In genomic region chr11:120034881-120035620, GRCh38 we compare ENCODE assay signal across 14 cellular contexts.
DNase-seq lines count a peak whose midpoint lies in the region; ATAC-seq and TF ChIP-seq lines count a peak whose summit lies in the region.
"Had no signal": no experiment of that assay in that cellular context is flagged by ENCODE, and none has a peak within 500 bp of the region (broad histone marks: within the 10 kb centered on the region; RNA-seq: fewer than 3 reads in every experiment).

No MANE protein-coding gene starts in this region.

- H3K36me3 ChIP-seq in SJCRH30 (no peaks in the 10 kb centered on the region), tibial artery (no peaks in the 10 kb centered on the region)
- H3K36me3 ChIP-seq: heart right ventricle had no signal

- no peaks in the 10 kb centered on the region for H3K36me3 Mint-ChIP-seq in osteocyte (ENCODE audit: unreplicated experiment)
- H3K36me3 Mint-ChIP-seq: memory B cell; natural killer cell treated with Interleukin-12 subunit alpha and Interleukin-12 subunit beta and Interleukin-15 and Interleukin-18, amount 100 ng/mL, for 72 hours had no signal

- ATAC-seq in HG02885 (IDR thresholded peaks at IDR 0.05; ENCODE audit: poor library complexity, unreplicated experiment): no peak
- ATAC-seq: activated T-cell treated with anti-CD3 and anti-CD28 coated beads, Interleukin-2, amount 50 U/mL, for 72 hours; heart right ventricle; natural killer cell treated with Interleukin-12 subunit alpha and Interleukin-12 subunit beta and Interleukin-15 and Interleukin-18, amount 100 ng/mL, for 72 hours had no signal

- no peaks in the 10 kb centered on the region for H3K27me3 ChIP-seq in SJCRH30
- peaks cover 0 to 2% of the 10 kb centered on the region in 2 donors for H3K27me3 ChIP-seq in tibial artery

- H3K27ac Mint-ChIP-seq in osteocyte (ENCODE audit: unreplicated experiment): no peak overlapping the region
- H3K27ac Mint-ChIP-seq: activated T-cell treated with anti-CD3 and anti-CD28 coated beads, Interleukin-2, amount 50 U/mL, for 72 hours; memory B cell; natural killer cell treated with Interleukin-12 subunit alpha and Interleukin-12 subunit beta and Interleukin-15 and Interleukin-18, amount 100 ng/mL, for 72 hours had no signal

- no peaks in the 10 kb centered on the region for H3K4me1 Mint-ChIP-seq in osteocyte (ENCODE audit: unreplicated experiment)
- H3K4me1 Mint-ChIP-seq: memory B cell had no signal

- H3K4me1 ChIP-seq in SJCRH30 (no peaks in the 10 kb centered on the region), tibial artery (no peaks in the 10 kb centered on the region)

- H3K27me3 Mint-ChIP-seq in osteocyte (ENCODE audit: unreplicated experiment): peaks cover 9% of the 10 kb centered on the region

- H3K9me3 ChIP-seq in SJCRH30 (replicated peaks): no peaks in the 10 kb centered on the region
- H3K9me3 ChIP-seq in tibial artery: peaks cover 0 to 6% (median 0%) of the 10 kb centered on the region in 3 donors

- TF ChIP-seq CTCF in osteocyte (IDR thresholded peaks at IDR 0.05): no peak
- no peak for TF ChIP-seq CTCF in tibial artery (IDR thresholded peaks at IDR 0.05)

- peak; percentile 3 for DNase-seq in ELF-1 (ENCODE audit: low read depth, low spot score)
- DNase-seq in NCI-H2029 treated with DMSO at 0.1 percent for 48 hours (lab: John Stamatoyannopoulos, UW): peak; percentile 82
- peak; percentile 42 to 73 for DNase-seq in SJCRH30
- peak; percentile 48 for DNase-seq in osteocyte (ENCODE audit: extremely low spot score, unreplicated experiment)
- no peak for DNase-seq in GOT3 (lab: John Stamatoyannopoulos, UW)
- no peak for DNase-seq in tibial artery
- DNase-seq: activated CD4-positive, alpha-beta T cell treated with anti-CD3 and anti-CD28 coated beads, Interleukin-2, amount 50 U/mL, for 48 hours; activated T-cell treated with anti-CD3 and anti-CD28 coated beads, Interleukin-2, amount 50 U/mL, for 72 hours; effector CD8-positive, alpha-beta T cell; heart right ventricle; NCI-H510A had no signal

- H3K27ac ChIP-seq in SJCRH30 (no peak overlapping the region), tibial artery (no peak overlapping the region)
- H3K27ac ChIP-seq: heart right ventricle had no signal

- no peak overlapping the region for H3K4me3 ChIP-seq in SJCRH30
- H3K4me3 ChIP-seq in tibial artery: no peak overlapping the region
- H3K4me3 ChIP-seq: heart right ventricle had no signal

- peaks cover 5% of the 10 kb centered on the region for H3K9me3 Mint-ChIP-seq in osteocyte (ENCODE audit: unreplicated experiment)
- H3K9me3 Mint-ChIP-seq: activated T-cell treated with anti-CD3 and anti-CD28 coated beads, Interleukin-2, amount 50 U/mL, for 72 hours; natural killer cell treated with Interleukin-12 subunit alpha and Interleukin-12 subunit beta and Interleukin-15 and Interleukin-18, amount 100 ng/mL, for 72 hours had no signal

- intact Hi-C loops in tibial artery (cut with DNase I; ENCODE audit: low total_unique reads): no loop called here

- no peak overlapping the region for H3K4me3 Mint-ChIP-seq in osteocyte (ENCODE audit: unreplicated experiment)
- H3K4me3 Mint-ChIP-seq: activated T-cell treated with anti-CD3 and anti-CD28 coated beads, Interleukin-2, amount 50 U/mL, for 72 hours; memory B cell; natural killer cell treated with Interleukin-12 subunit alpha and Interleukin-12 subunit beta and Interleukin-15 and Interleukin-18, amount 100 ng/mL, for 72 hours had no signal

Comparison
In these comparisons a context has a peak if more than half of its experiments do, and no peak if none do; other contexts are left out.
1. DNase-seq: peak in ELF-1 (single experiment), NCI-H2029 treated with DMSO at 0.1 percent for 48 hours (single experiment), SJCRH30 (2 of 2) and osteocyte (single experiment); none in GOT3 (single experiment) and tibial artery (0 of 2).